ENCODE assay signal across 13 cellular contexts in the genomic region with DNA sequence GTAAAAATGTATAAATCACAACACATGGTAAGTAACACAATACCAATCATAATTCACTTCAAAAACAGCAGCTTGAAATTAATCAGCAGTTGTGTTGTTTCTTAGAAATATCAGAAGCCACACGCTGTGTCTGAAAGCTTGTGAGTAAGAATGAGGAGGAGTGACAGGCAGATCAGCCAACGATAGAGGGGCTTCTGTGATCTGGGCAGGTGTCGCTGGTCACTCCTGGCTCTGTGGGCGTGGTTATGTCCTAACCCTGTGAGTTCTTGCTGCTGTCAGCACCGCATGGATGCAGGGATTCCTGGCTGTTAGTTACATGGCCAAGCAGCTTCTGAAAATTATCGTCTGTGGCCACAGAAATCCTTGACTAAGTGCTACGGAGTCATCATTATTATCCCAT.
DNase-seq lines count a peak whose midpoint lies in the region; ATAC-seq and TF ChIP-seq lines count a peak whose summit lies in the region.
"Had no signal": no experiment of that assay in that cellular context is flagged by ENCODE, and none has a peak within 500 bp of the region (broad histone marks: within the 10 kb centered on the region; RNA-seq: fewer than 3 reads in every experiment).

No MANE protein-coding gene starts in this region.

- H3K27me3 Mint-ChIP-seq in H9 (ENCODE audit: low read depth) (no peaks in the 10 kb centered on the region), type B pancreatic cell (no peaks in the 10 kb centered on the region)

- H4K20me1 ChIP-seq in H9 (ENCODE audit: control insufficient read depth, insufficient read depth, insufficient read length), result no peaks in the 10 kb centered on the region

- H4K5ac ChIP-seq in H9 (ENCODE audit: insufficient read length, low read depth, low read length), result no peak overlapping the region

- H3K23me2 ChIP-seq in H9 (ENCODE audit: insufficient read length, low read depth, low read length, poor library complexity, severe bottlenecking), result no peaks in the 10 kb centered on the region

- no peaks in the 10 kb centered on the region for H3K36me3 ChIP-seq in colonic mucosa
- H3K36me3 ChIP-seq: thoracic aorta had no signal

- H3K79me2 ChIP-seq in H9 (ENCODE audit: insufficient read depth, low read length), result no peaks in the 10 kb centered on the region

- H3K4me1 Mint-ChIP-seq in H9 (peaks cover 25 to 30% of the 10 kb centered on the region in 2 experiments), type B pancreatic cell (ENCODE audit: unreplicated experiment) (peaks cover 10% of the 10 kb centered on the region)

- H2BK12ac ChIP-seq in H9 (ENCODE audit: insufficient read length, low read depth, low read length), result no peak overlapping the region

- no peaks in the 10 kb centered on the region for H3K36me3 Mint-ChIP-seq in H9 (ENCODE audit: insufficient read depth in 1 of 3, low read depth in 3 of 3)
- H3K36me3 Mint-ChIP-seq in type B pancreatic cell, result no peaks in the 10 kb centered on the region

- H3T11ph ChIP-seq in H9 (ENCODE audit: low read length), result no peak overlapping the region

- intact Hi-C loops in colonic mucosa (cut with DNase I), result no loop called here

- H3K4me1 ChIP-seq in H9 (ENCODE audit: insufficient read depth, low read length) (peaks cover 2% of the 10 kb centered on the region; the same call in 1 of the 2 replicates), colonic mucosa (no peaks in the 10 kb centered on the region)

- no peak overlapping the region for H3K4me3 Mint-ChIP-seq in H9
- H3K4me3 Mint-ChIP-seq in type B pancreatic cell, result no peak overlapping the region
- H3K4me3 Mint-ChIP-seq: activated naive CD4-positive, alpha-beta T cell treated with anti-CD3 and anti-CD28 coated beads for 36 hours; HFFc6 had no signal

- no peak overlapping the region for H3K4me3 ChIP-seq in colonic mucosa
- H3K4me3 ChIP-seq: thoracic aorta had no signal

- no peak overlapping the region for H2AK5ac ChIP-seq in H9 (ENCODE audit: insufficient read length, low read length)

- no peak overlapping the region for H3K4ac ChIP-seq in H9 (ENCODE audit: low read depth, low read length)

- peak; percentile 6 to 24 for DNase-seq in activated CD4-positive, alpha-beta T cell treated with anti-CD3 and anti-CD28 coated beads, Interleukin-2, amount 50 U/mL, for 48 hours
- no peak for DNase-seq in activated CD4-positive, alpha-beta T cell treated with anti-CD3 and anti-CD28 coated beads for 4 hours
- DNase-seq in H9 (peak; percentile 89), SW480 (ENCODE audit: low spot score) (peak; percentile 36), kidney tubule cell (ENCODE audit: low spot score) (peak; percentile 57), colonic mucosa (no peak), type B pancreatic cell (ENCODE audit: extremely low spot score, unreplicated experiment) (no peak)
- DNase-seq: activated naive CD4-positive, alpha-beta T cell treated with anti-CD3 and anti-CD28 coated beads for 36 hours; effector CD8-positive, alpha-beta T cell; HFFc6; NCI-H2107 had no signal

- no peak overlapping the region for H2BK120ac ChIP-seq in H9 (ENCODE audit: low read depth, low read length, poor library complexity, severe bottlenecking)

- H3K27ac ChIP-seq in H9 (ENCODE audit: insufficient read length, low read depth, low read length) (no peak overlapping the region), colonic mucosa (no peak overlapping the region)
- H3K27ac ChIP-seq: thoracic aorta had no signal

- H3K9ac ChIP-seq in H9 (ENCODE audit: extremely low read depth, insufficient read length, low read length) (no peak overlapping the region), colonic mucosa (ENCODE audit: low read depth in 2 of 2, low read length in 2 of 2) (no peak overlapping the region)

- H3K9me3 ChIP-seq in H9 (ENCODE audit: control insufficient read depth, low read depth, low read length), result no peaks in the 10 kb centered on the region
- H3K9me3 ChIP-seq in colonic mucosa, result no peaks in the 10 kb centered on the region
- H3K9me3 ChIP-seq: thoracic aorta had no signal

- H3K27ac Mint-ChIP-seq in H9 (no peak overlapping the region), type B pancreatic cell (no peak overlapping the region)
- H3K27ac Mint-ChIP-seq: activated naive CD4-positive, alpha-beta T cell treated with anti-CD3 and anti-CD28 coated beads for 36 hours; HFFc6 had no signal

- no peak overlapping the region for H2BK15ac ChIP-seq in H9 (ENCODE audit: low read depth, low read length)

- H3K14ac ChIP-seq in H9 (ENCODE audit: insufficient read depth, low read length), result no peak overlapping the region

- H4K91ac ChIP-seq in H9 (ENCODE audit: insufficient read length, low read depth, low read length), result no peak overlapping the region

- H3K4me2 ChIP-seq in H9 (ENCODE audit: insufficient read depth, insufficient read length, low read length), result no peak overlapping the region

- no peak for TF ChIP-seq CTCF in H9 (conservative IDR thresholded peaks at IDR 0.05)
- no peak for TF ChIP-seq CTCF in colonic mucosa (IDR thresholded peaks at IDR 0.05)
- TF ChIP-seq CTCF in type B pancreatic cell (conservative IDR thresholded peaks at IDR 0.05), result no peak

- no peaks in the 10 kb centered on the region for H3K79me1 ChIP-seq in H9 (ENCODE audit: insufficient read depth, low read depth, low read length, poor library complexity, severe bottlenecking)

- H2AFZ ChIP-seq in H9 (ENCODE audit: low read length), result no peak overlapping the region

- no CpG with 5 or more reads among the region's 7 CpGs for WGBS in H9 (ENCODE audit: extremely low coverage, insufficient read length, low lambda C conversion rate)

- H3K18ac ChIP-seq in H9 (ENCODE audit: insufficient read length, low read depth, low read length), result no peak overlapping the region

- H3K23ac ChIP-seq in H9 (ENCODE audit: insufficient read length, low read depth, low read length), result no peak overlapping the region

- no peak overlapping the region for H3K56ac ChIP-seq in H9 (ENCODE audit: insufficient read length, low read depth, low read length)

- H2BK5ac ChIP-seq in H9 (ENCODE audit: insufficient read length, low read length), result no peak overlapping the region

- H3K9me3 Mint-ChIP-seq in H9 (no peaks in the 10 kb centered on the region), type B pancreatic cell (no peaks in the 10 kb centered on the region)
- H3K9me3 Mint-ChIP-seq: activated naive CD4-positive, alpha-beta T cell treated with anti-CD3 and anti-CD28 coated beads for 36 hours; HFFc6 had no signal

- ATAC-seq in HG02973 (IDR thresholded peaks at IDR 0.05; ENCODE audit: unreplicated experiment), result no peak

- H2BK20ac ChIP-seq in H9 (ENCODE audit: low read depth, low read length, poor library complexity, severe bottlenecking), result no peak overlapping the region

- H4K8ac ChIP-seq in H9 (replicated peaks; ENCODE audit: insufficient read length, low read depth, low read length), result no peak overlapping the region

- H3K27me3 ChIP-seq in H9 (ENCODE audit: insufficient read depth, low read length) (no peaks in the 10 kb centered on the region), colonic mucosa (no peaks in the 10 kb centered on the region)

Comparison
In these comparisons a context has a peak if more than half of its experiments do, and no peak if none do; other contexts are left out.
1. DNase-seq: peak in activated CD4-positive, alpha-beta T cell treated with anti-CD3 and anti-CD28 coated beads, Interleukin-2, amount 50 U/mL, for 48 hours (2 of 2), H9 (single experiment), SW480 (single experiment) and kidney tubule cell (single experiment); none in activated CD4-positive, alpha-beta T cell treated with anti-CD3 and anti-CD28 coated beads for 4 hours (0 of 2), colonic mucosa (single experiment) and type B pancreatic cell (single experiment).